8 cellular contexts compared by ENCODE assay signal in genomic region chr20:1119524-1119923, GRCh38. TPM values are rescaled to one million over a fixed set of nuclear protein-coding genes. Genes with fewer than 3 reads are reported as not detected.
DNase-seq lines count a peak whose midpoint lies in the region; FAIRE-seq and TF ChIP-seq lines count a peak whose summit lies in the region.
"Had no signal": no experiment of that assay in that cellular context is flagged by ENCODE, and none has a peak within 500 bp of the region (broad histone marks: within the 10 kb centered on the region; RNA-seq: fewer than 3 reads in every experiment).

No MANE protein-coding gene starts in this region.

- peaks cover 9% of the 10 kb centered on the region; the same call in 1 of the 2 replicates for H3K4me1 ChIP-seq in HUES6 (ENCODE audit: control insufficient read depth, insufficient read depth, low read length)
- peaks cover 33% of the 10 kb centered on the region for H3K4me1 ChIP-seq in keratinocyte (ENCODE audit: control insufficient read depth, extremely low read depth, insufficient read depth, low read length)
- peaks cover 39% of the 10 kb centered on the region for H3K4me1 ChIP-seq in stomach smooth muscle (ENCODE audit: control insufficient read depth, insufficient read depth, low read length)

- H3K36me3 Mint-ChIP-seq in activated naive CD8-positive, alpha-beta T cell: peaks cover 13% of the 10 kb centered on the region

- no peak overlapping the region for H2AFZ ChIP-seq in keratinocyte (ENCODE audit: control insufficient read depth, low read length)

- TF ChIP-seq POLR2A in H54 (IDR thresholded peaks at IDR 0.05; ENCODE audit: low read depth, low read length): no peak

- H3K79me2 ChIP-seq in keratinocyte (ENCODE audit: control insufficient read depth, insufficient read depth, low read length): peaks cover 59% of the 10 kb centered on the region

- FAIRE-seq in keratinocyte (lab: Jason Lieb, UNC) (no peak), GM19239 (lab: Jason Lieb, UNC) (no peak), H54 (lab: Jason Lieb, UNC) (no peak)

- no peak for TF ChIP-seq CTCF in keratinocyte (optimal IDR thresholded peaks at IDR 0.05 in 1 of 3, IDR thresholded peaks at IDR 0.05 in 1 of 3, conservative IDR thresholded peaks at IDR 0.05 in 1 of 3; ENCODE audit: extremely low read depth in 1 of 3, insufficient read depth in 2 of 3, low read length in 3 of 3)

- H3K9me1 ChIP-seq in keratinocyte (ENCODE audit: control insufficient read depth, extremely low read depth, insufficient read depth, low read length): peaks cover 4% of the 10 kb centered on the region

- dilution Hi-C loops in keratinocyte (cut with MboI; ENCODE audit: extremely low pct_ligation_motif_present, low sequenced_read_pairs): no loop called here

- peaks cover 65% of the 10 kb centered on the region for H3K4me1 Mint-ChIP-seq in activated naive CD8-positive, alpha-beta T cell (ENCODE audit: low read depth)

- H3K27ac ChIP-seq in HUES6 (ENCODE audit: low read depth, low read length) (no peak overlapping the region), keratinocyte (ENCODE audit: control insufficient read depth, insufficient read depth, low read length) (peak overlapping the region; percentile 83), stomach smooth muscle (ENCODE audit: low read length) (no peak overlapping the region)

- H3K27me3 Mint-ChIP-seq in activated naive CD8-positive, alpha-beta T cell: no peaks in the 10 kb centered on the region

- H3K27me3 ChIP-seq in HUES6 (ENCODE audit: control insufficient read depth, insufficient read depth, low read length) (no peaks in the 10 kb centered on the region), keratinocyte (ENCODE audit: control insufficient read depth, extremely low read depth, insufficient read depth, low read length) (no peaks in the 10 kb centered on the region), stomach smooth muscle (ENCODE audit: control insufficient read depth in 1 of 2, insufficient read depth in 2 of 2, low read length in 2 of 2) (no peaks in the 10 kb centered on the region)

- peak overlapping the region; percentile 96 for H3K4me2 ChIP-seq in keratinocyte (ENCODE audit: control insufficient read depth, extremely low read depth, insufficient read depth, low read depth, low read length)

- peaks cover 8% of the 10 kb centered on the region for H4K20me1 ChIP-seq in keratinocyte (ENCODE audit: control insufficient read depth, extremely low read depth, insufficient read depth, low read length)

- H3K4me3 Mint-ChIP-seq in activated naive CD8-positive, alpha-beta T cell: peak overlapping the region; percentile 95

- H3K4me3 ChIP-seq in HUES6 (ENCODE audit: low read depth, low read length) (peak overlapping the region; percentile 96), keratinocyte (ENCODE audit: control insufficient read depth in 2 of 3, extremely low read depth in 1 of 3, insufficient read depth in 2 of 3, low read depth in 1 of 3, low read length in 3 of 3) (peak overlapping the region; percentile 90 to 99 (median 99)), stomach smooth muscle (ENCODE audit: low read length in 2 of 2) (peak overlapping the region; percentile 94 to 99)

- H3K9me3 Mint-ChIP-seq in activated naive CD8-positive, alpha-beta T cell (ENCODE audit: low read depth): no peaks in the 10 kb centered on the region

- peak overlapping the region; percentile 84 for H3K9ac ChIP-seq in HUES6 (ENCODE audit: low read length)
- peak overlapping the region; percentile 93 for H3K9ac ChIP-seq in keratinocyte (ENCODE audit: control insufficient read depth, extremely low read depth, insufficient read depth, low read length)
- H3K9ac ChIP-seq in stomach smooth muscle (ENCODE audit: low read length in 2 of 2): peak overlapping the region; percentile 84 to 91

- H3K9me3 ChIP-seq in HUES6 (ENCODE audit: control insufficient read depth, insufficient read depth, low read depth, low read length) (no peaks in the 10 kb centered on the region), keratinocyte (ENCODE audit: control insufficient read depth, low read depth, low read length) (no peaks in the 10 kb centered on the region), stomach smooth muscle (ENCODE audit: control insufficient read depth in 2 of 2, low read length in 2 of 2) (no peaks in the 10 kb centered on the region)

- no peak for DNase-seq in keratinocyte (ENCODE audit: low read depth, low spot score)
- no peak for DNase-seq in GM19239 (ENCODE audit: insufficient read length, low spot score)
- no peak for DNase-seq in H54 (ENCODE audit: insufficient read length, low spot score)
- DNase-seq in 8988T: no peak
- DNase-seq: activated CD4-positive, alpha-beta T cell treated with anti-CD3 and anti-CD28 coated beads for 4 hours had no signal

- H3K36me3 ChIP-seq in HUES6 (ENCODE audit: control insufficient read depth, insufficient read depth, low read length) (peaks cover 14% of the 10 kb centered on the region), keratinocyte (ENCODE audit: control insufficient read depth in 2 of 2, extremely low read depth in 1 of 2, insufficient read depth in 2 of 2, low read length in 2 of 2) (peaks cover 2 to 21% of the 10 kb centered on the region in 2 experiments), stomach smooth muscle (ENCODE audit: control insufficient read depth in 2 of 2, insufficient read depth in 2 of 2, low read length in 2 of 2) (peaks cover 7 to 9% of the 10 kb centered on the region in 2 donors)

- peak overlapping the region; percentile 92 for H3K27ac Mint-ChIP-seq in activated naive CD8-positive, alpha-beta T cell

RNA-seq across cellular contexts. Expression of gene PSMF1, which starts 1.1 kb away (rescaled TPM):
- polyA plus RNA-seq in keratinocyte: 32.0 to 269 TPM (median 58.5 TPM) in 3 replicates
- 47.0 TPM for polyA plus RNA-seq in keratinocyte (2011; ENCODE audit: low read depth)
- polyA plus RNA-seq in keratinocyte (2011; cell fraction: cytosol; rRNA removed): 178 and 215 TPM in 2 replicates
- 165 and 190 TPM in 2 replicates for polyA plus RNA-seq in keratinocyte (2011; cell fraction: nucleus; rRNA removed)
- 136 and 175 TPM in 2 replicates for polyA plus RNA-seq in keratinocyte (2012; ENCODE audit: low replicate concordance)
- polyA minus RNA-seq in keratinocyte: 55.5 to 139 TPM (median 102 TPM) in 3 replicates
- polyA minus RNA-seq in keratinocyte (2011; cell fraction: cytosol; rRNA and poly(A)+ RNA removed): 67.3 TPM
- 22.7 and 47.0 TPM in 2 replicates for polyA minus RNA-seq in keratinocyte (2011; cell fraction: nucleus; rRNA and poly(A)+ RNA removed)
